Comparison of ENCODE assay signal across 8 cellular contexts in genomic region chr17:62995377-62995885, GRCh38. TPM values are rescaled to one million over a fixed set of nuclear protein-coding genes. Genes with fewer than 3 reads are reported as not detected.
DNase-seq lines count a peak whose midpoint lies in the region; ATAC-seq and TF ChIP-seq lines count a peak whose summit lies in the region.

No MANE protein-coding gene starts in this region.

- H3K79me2 ChIP-seq in HCT116 (ENCODE audit: insufficient read depth, low read length), result peaks cover 48% of the 10 kb centered on the region

- peaks cover 7% of the 10 kb centered on the region; the same call in 1 of the 2 replicates for H4K20me1 ChIP-seq in HCT116 (ENCODE audit: insufficient read depth)

- H3K27ac ChIP-seq in CD8-positive, alpha-beta T cell (ENCODE audit: low read depth, low read length), result no peak overlapping the region
- no peak overlapping the region for H3K27ac ChIP-seq in HCT116 (ENCODE audit: low read depth, low read length)
- H3K27ac ChIP-seq in naive thymus-derived CD4-positive, alpha-beta T cell (ENCODE audit: low read depth, low read length), result no peak overlapping the region

- H2AFZ ChIP-seq in HCT116 (ENCODE audit: low read depth, low read length, poor library complexity, severe bottlenecking), result no peak overlapping the region

- RAD21 ChIA-PET in HCT116 (lab: Charles Lee; ENCODE audit: low non-redundant PET in 1 of 2, low total read pairs in 2 of 2, uncharacterized antibody in 2 of 2, unreplicated experiment in 2 of 2), result interaction anchor here (0.9 to 1.8 kb wide), 4 partner anchors 40 to 412 kb away, joined by 3 to 14 read pairs (median 6); no protein-coding TSS in a partner anchor

- H3K36me3 Mint-ChIP-seq in CD8-positive, alpha-beta T cell, result no peaks in the 10 kb centered on the region
- peaks cover 0 to 16% (median 12%) of the 10 kb centered on the region in 5 donors for H3K36me3 Mint-ChIP-seq in naive thymus-derived CD4-positive, alpha-beta T cell

- no peak overlapping the region for H3K4me3 Mint-ChIP-seq in CD8-positive, alpha-beta T cell
- no peak overlapping the region for H3K4me3 Mint-ChIP-seq in naive thymus-derived CD4-positive, alpha-beta T cell

- peak; percentile 28 for TF ChIP-seq CTCF in CD8-positive, alpha-beta T cell (IDR thresholded peaks at IDR 0.05)
- TF ChIP-seq CTCF in HCT116 (IDR thresholded peaks at IDR 0.05 in 2 of 3, conservative IDR thresholded peaks at IDR 0.05 in 1 of 3; ENCODE audit: borderline replicate concordance in 1 of 3, insufficient read depth in 1 of 3, low read depth in 2 of 3, low read length in 2 of 3), result peak; percentile 71 to 94 (median 89)

- no TSS peak for BruUV-seq in HCT116 (replicated peaks; lab: Mats Ljungman, UMichigan)

- H3K36me3 ChIP-seq in CD8-positive, alpha-beta T cell (ENCODE audit: insufficient read depth, low read length), result no peaks in the 10 kb centered on the region
- H3K36me3 ChIP-seq in HCT116 (ENCODE audit: control insufficient read depth in 1 of 2, insufficient read depth in 2 of 2, low read length in 2 of 2), result no peaks in the 10 kb centered on the region
- H3K36me3 ChIP-seq in naive thymus-derived CD4-positive, alpha-beta T cell (ENCODE audit: control insufficient read depth in 2 of 3, insufficient read depth in 3 of 3, low read length in 3 of 3), result no peaks in the 10 kb centered on the region

- CTCF ChIA-PET in CD8-positive, alpha-beta T cell (lab: Charles Lee), result interaction anchor here (1.4 kb wide), 1 partner anchor 411 kb away, joined by 4 read pairs; no protein-coding TSS in a partner anchor
- CTCF ChIA-PET in HCT116 (lab: Charles Lee), result interaction anchor here (0.6 to 2.9 kb wide), 25 partner anchors 9 to 430 kb away, joined by 3 to 48 read pairs (median 4); partner anchors contain the start of gene TANC2
- CTCF ChIA-PET in naive thymus-derived CD4-positive, alpha-beta T cell (lab: Charles Lee), result interaction anchor here (1.0 to 1.4 kb wide), 2 partner anchors 22 to 411 kb away, joined by 3 to 4 read pairs; no protein-coding TSS in a partner anchor

- H3K4me3 ChIP-seq in CD8-positive, alpha-beta T cell (ENCODE audit: low read depth, low read length), result no peak overlapping the region
- H3K4me3 ChIP-seq in HCT116 (replicated peaks in 1 of 2; ENCODE audit: low read depth in 1 of 2, low read length in 2 of 2), result no peak overlapping the region
- no peak overlapping the region for H3K4me3 ChIP-seq in naive thymus-derived CD4-positive, alpha-beta T cell (ENCODE audit: low read length)

- no peaks in the 10 kb centered on the region for H3K9me3 Mint-ChIP-seq in CD8-positive, alpha-beta T cell
- peaks cover 0 to 10% (median 0%) of the 10 kb centered on the region in 11 donors for H3K9me3 Mint-ChIP-seq in naive thymus-derived CD4-positive, alpha-beta T cell

- no peaks in the 10 kb centered on the region for H3K9me3 ChIP-seq in CD8-positive, alpha-beta T cell (ENCODE audit: low read length)
- H3K9me3 ChIP-seq in HCT116 (ENCODE audit: control insufficient read depth in 1 of 2, insufficient read depth in 1 of 2, low read depth in 1 of 2, low read length in 2 of 2), result no peaks in the 10 kb centered on the region
- no peaks in the 10 kb centered on the region for H3K9me3 ChIP-seq in naive thymus-derived CD4-positive, alpha-beta T cell (ENCODE audit: control insufficient read depth in 2 of 3, low read length in 3 of 3)

- no peak for TF ChIP-seq POLR2A in HCT116 (IDR thresholded peaks at IDR 0.05; ENCODE audit: borderline replicate concordance, extremely low read depth, insufficient read depth, insufficient read length)

- H3K9ac ChIP-seq in HCT116 (ENCODE audit: low read length), result no peak overlapping the region

- no peak overlapping the region for H3K27ac Mint-ChIP-seq in CD8-positive, alpha-beta T cell
- H3K27ac Mint-ChIP-seq in naive thymus-derived CD4-positive, alpha-beta T cell, result no peak overlapping the region

- TF ChIP-seq RAD21 in HCT116 (IDR thresholded peaks at IDR 0.05; ENCODE audit: low read depth), result peak; percentile 87

- peaks cover 24% of the 10 kb centered on the region for H3K4me1 Mint-ChIP-seq in CD8-positive, alpha-beta T cell (ENCODE audit: low read depth)
- H3K4me1 Mint-ChIP-seq in naive thymus-derived CD4-positive, alpha-beta T cell, result peaks cover 0 to 31% (median 26%) of the 10 kb centered on the region in 7 donors

- H3K4me2 ChIP-seq in HCT116 (ENCODE audit: low read length), result no peak overlapping the region

- H3K27me3 ChIP-seq in CD8-positive, alpha-beta T cell (ENCODE audit: insufficient read depth, low read length), result no peaks in the 10 kb centered on the region
- no peaks in the 10 kb centered on the region for H3K27me3 ChIP-seq in HCT116 (ENCODE audit: insufficient read depth, low read length)
- no peaks in the 10 kb centered on the region for H3K27me3 ChIP-seq in naive thymus-derived CD4-positive, alpha-beta T cell (ENCODE audit: control insufficient read depth in 2 of 2, insufficient read depth in 2 of 2, low read length in 2 of 2)

- peak in 1 of 7 experiments; percentile 22 for DNase-seq in CD8-positive, alpha-beta T cell
- DNase-seq in HCT116 (ENCODE audit: low read depth, low spot score) (peak; percentile 38), OCI-M1 (lab: John Stamatoyannopoulos, UW) (peak; percentile 92), dermis microvascular lymphatic vessel endothelial cell (ENCODE audit: low read depth in 2 of 2) (peak; percentile 23 to 48), kidney glomerular epithelial cell (lab: John Stamatoyannopoulos, UW) (no peak), GM19240 (ENCODE audit: insufficient read length, low spot score) (no peak)
- no peak for DNase-seq in naive thymus-derived CD4-positive, alpha-beta T cell

- H3K4me1 ChIP-seq in CD8-positive, alpha-beta T cell (ENCODE audit: insufficient read depth, low read length), result no peaks in the 10 kb centered on the region
- peaks cover 0 to 4% of the 10 kb centered on the region in 2 experiments; a peak in 1 of 4 replicates for H3K4me1 ChIP-seq in HCT116 (ENCODE audit: control insufficient read depth in 1 of 2, insufficient read depth in 2 of 2, low read length in 2 of 2)
- no peaks in the 10 kb centered on the region for H3K4me1 ChIP-seq in naive thymus-derived CD4-positive, alpha-beta T cell (ENCODE audit: control insufficient read depth in 2 of 2, insufficient read depth in 2 of 2, low read length in 2 of 2)

- ATAC-seq in CD8-positive, alpha-beta T cell, result no peak
- ATAC-seq in HCT116 (peak; percentile 97), HG03342 (IDR thresholded peaks at IDR 0.05; ENCODE audit: unreplicated experiment) (no peak)
- ATAC-seq in naive thymus-derived CD4-positive, alpha-beta T cell, result peak; percentile 84

- POLR2A ChIA-PET in CD8-positive, alpha-beta T cell (lab: Charles Lee), result interaction anchor here (0.6 kb wide), 2 partner anchors 10 to 1511 kb away, joined by 3 read pairs; partner anchors contain the start of gene CEP95
- POLR2A ChIA-PET in HCT116 (lab: Charles Lee), result interaction anchor here (1.0 kb wide), 1 partner anchor 20 kb away, joined by 3 read pairs; no protein-coding TSS in a partner anchor
- POLR2A ChIA-PET in naive thymus-derived CD4-positive, alpha-beta T cell (lab: Charles Lee), result no interaction called here

- no peaks in the 10 kb centered on the region for H3K27me3 Mint-ChIP-seq in CD8-positive, alpha-beta T cell (ENCODE audit: low read depth)
- H3K27me3 Mint-ChIP-seq in naive thymus-derived CD4-positive, alpha-beta T cell, result peaks cover 0 to 2% (median 0%) of the 10 kb centered on the region in 5 donors

- H3K9me2 ChIP-seq in HCT116 (ENCODE audit: insufficient read depth), result no peaks in the 10 kb centered on the region; the same call in 1 of the 2 replicates

- intact Hi-C loops in CD8-positive, alpha-beta T cell (cut with DNase I, micrococcal nuclease), result loop anchor here (5.0 kb wide), 1 partner anchor 412 kb away; no protein-coding TSS in a partner anchor
- intact Hi-C loops in HCT116 (cut with micrococcal nuclease), result loop anchor here (1.0 to 2.0 kb wide), 3 partner anchors 87 to 411 kb away; no protein-coding TSS in a partner anchor
- intact Hi-C loops in naive thymus-derived CD4-positive, alpha-beta T cell (cut with micrococcal nuclease), result loop anchor here (1.0 to 10.0 kb wide), 2 partner anchors 409 to 411 kb away; no protein-coding TSS in a partner anchor

TF ChIP-seq in HCT116, 20 proteins besides CTCF, POLR2A, EP300 and RAD21 (continues in another document):
- TF ChIP-seq SP1 (IDR thresholded peaks at IDR 0.05; ENCODE audit: low read depth), result no peak
- TF ChIP-seq ELF1 (IDR thresholded peaks at IDR 0.05; ENCODE audit: borderline replicate concordance, low read depth), result no peak
- no peak for TF ChIP-seq CBX3 (IDR thresholded peaks at IDR 0.05; ENCODE audit: low read depth)
- no peak for TF ChIP-seq ATF3 (IDR thresholded peaks at IDR 0.05)
- TF ChIP-seq EZH2 (IDR thresholded peaks at IDR 0.05), result no peak
- TF ChIP-seq MAX (IDR thresholded peaks at IDR 0.05), result no peak
- TF ChIP-seq ZFX (IDR thresholded peaks at IDR 0.05), result no peak
- no peak for TF ChIP-seq TCF7L2 (IDR thresholded peaks at IDR 0.05; ENCODE audit: borderline replicate concordance, extremely low read depth, insufficient read depth, insufficient read length)

RNA-seq across cellular contexts. Expression of gene TANC2, which starts 29.4 kb away (rescaled TPM):
- 10 to 100 TPM; 33.0 to 35.0 TPM for total RNA-seq in CD8-positive, alpha-beta T cell
- 53.2 TPM for total RNA-seq in HCT116 (2021; ENCODE audit: unreplicated experiment)
- polyA plus RNA-seq in HCT116 (2012), result 24.1 and 27.4 TPM in 2 replicates
- total RNA-seq in dermis microvascular lymphatic vessel endothelial cell, result 41.5 and 87.0 TPM in 2 replicates
- total RNA-seq in naive thymus-derived CD4-positive, alpha-beta T cell, result 10 to 100 TPM in 4 of 5 experiments, 1 to 10 TPM in 1; 2.4 to 36.6 (median 28.9) TPM
- 1 to 10 TPM; 1.8 to 2.9 TPM for polyA plus RNA-seq in naive thymus-derived CD4-positive, alpha-beta T cell

Comparison
In these comparisons a context has a peak if more than half of its experiments do, and no peak if none do; other contexts are left out.
1. ATAC-seq: peak in HCT116 (single experiment) and naive thymus-derived CD4-positive, alpha-beta T cell (single experiment); none in CD8-positive, alpha-beta T cell (single experiment) and HG03342 (single experiment).
2. DNase-seq: peak in HCT116 (single experiment), OCI-M1 (single experiment) and dermis microvascular lymphatic vessel endothelial cell (2 of 2); none in naive thymus-derived CD4-positive, alpha-beta T cell (0 of 9), kidney glomerular epithelial cell (single experiment) and GM19240 (single experiment).